8 cellular contexts compared by ENCODE assay signal in the genomic region with DNA sequence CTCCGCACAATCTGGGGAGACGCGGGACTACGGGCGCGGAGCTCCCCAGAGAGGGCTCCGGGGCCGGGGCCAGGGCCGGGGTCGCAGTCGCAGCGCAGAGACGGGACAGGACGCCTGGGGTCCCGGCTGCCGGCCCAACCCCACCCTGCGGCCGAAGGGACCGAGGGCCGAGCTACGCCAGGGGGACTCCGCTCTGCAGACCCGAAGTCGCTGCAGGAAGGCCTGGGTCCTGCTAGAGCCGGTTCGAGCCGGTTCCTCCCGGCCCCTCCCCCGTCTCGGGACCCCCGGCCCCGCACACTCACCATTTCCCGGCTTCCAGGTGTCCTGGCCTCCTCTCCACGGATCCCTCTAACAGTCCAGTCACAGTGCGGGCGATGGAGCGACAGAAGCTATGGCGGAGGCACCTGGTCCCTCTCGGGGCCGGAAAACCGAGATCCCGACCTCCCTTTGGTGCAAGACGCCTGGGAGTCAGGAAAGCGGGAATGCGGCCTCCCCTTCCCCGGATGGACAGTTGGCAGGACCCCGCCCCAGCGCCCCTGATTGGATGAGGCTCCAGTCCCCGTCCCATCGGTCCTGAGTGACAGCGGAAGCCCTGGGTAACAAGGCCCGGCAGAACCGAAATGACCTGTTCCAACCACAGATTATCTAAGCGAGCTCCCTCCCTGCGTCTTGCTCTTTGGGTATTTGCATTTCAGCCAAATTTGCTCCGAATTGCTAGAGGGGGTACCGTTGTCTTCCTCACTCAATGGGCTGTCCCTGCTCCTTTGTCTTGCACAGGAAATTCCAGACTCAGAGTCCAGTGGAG. TPM values are rescaled to one million over a fixed set of nuclear protein-coding genes. Genes with fewer than 3 reads are reported as not detected.
A peak's percentile ranks its signal among the peaks of the same experiment; 100 is the strongest.
DNase-seq lines count a peak whose midpoint lies in the region; ATAC-seq and TF ChIP-seq lines count a peak whose summit lies in the region.

A gene (minus strand): TSS at position 481 of the 805 bp plus-strand sequence. CDS start 176 bp downstream, at position 305.

- H3K4me3 ChIP-seq in effector memory CD4-positive, alpha-beta T cell (ENCODE audit: insufficient read depth, low read depth, low read length, poor library complexity, severe bottlenecking): peak within 1 kb of the TSS; percentile 72
- H3K4me3 ChIP-seq in right lobe of liver: peak within 1 kb of the TSS; percentile 59 to 73 (median 70)

- H3K27ac ChIP-seq in effector memory CD4-positive, alpha-beta T cell (ENCODE audit: insufficient read depth, low read length, poor library complexity, severe bottlenecking): peak within 1 kb of the TSS; percentile 3
- H3K27ac ChIP-seq in right lobe of liver: peak within 1 kb of the TSS; percentile 6 to 50 (median 48)

- no peaks in the 10 kb centered on the region for H3K4me1 ChIP-seq in effector memory CD4-positive, alpha-beta T cell (ENCODE audit: control insufficient read depth, insufficient read depth, low read length, poor library complexity, severe bottlenecking)
- H3K4me1 ChIP-seq in right lobe of liver: no peaks in the 10 kb centered on the region

- H3K9me3 ChIP-seq in effector memory CD4-positive, alpha-beta T cell (ENCODE audit: control insufficient read depth, low read length): no peaks in the 10 kb centered on the region
- no peaks in the 10 kb centered on the region for H3K9me3 ChIP-seq in right lobe of liver

- ATAC-seq in GM21825 (IDR thresholded peaks at IDR 0.05; ENCODE audit: unreplicated experiment): peak; percentile 60
- peak; percentile 98 to 99 (median 98) for ATAC-seq in right lobe of liver
- ATAC-seq in HG03159 (IDR thresholded peaks at IDR 0.05; ENCODE audit: unreplicated experiment): no peak

- TF ChIP-seq POLR2A in right lobe of liver (IDR thresholded peaks at IDR 0.05): no peak

- intact Hi-C loops in right lobe of liver (cut with DNase I): no loop called here

- no peaks in the 10 kb centered on the region for H3K27me3 ChIP-seq in effector memory CD4-positive, alpha-beta T cell (replicated peaks; ENCODE audit: control insufficient read depth, insufficient read depth, low read length, poor library complexity, severe bottlenecking)
- no peaks in the 10 kb centered on the region for H3K27me3 ChIP-seq in right lobe of liver

- TF ChIP-seq CTCF in right lobe of liver (IDR thresholded peaks at IDR 0.05): no peak

- DNase-seq in ELF-1 (ENCODE audit: low read depth, low spot score): peak; percentile 95
- peak; percentile 43 for DNase-seq in NCI-H1694 (lab: John Stamatoyannopoulos, UW)
- peak; percentile 78 for DNase-seq in UCSD-AML1 (lab: John Stamatoyannopoulos, UW; ENCODE audit: unreplicated experiment)
- DNase-seq in effector memory CD4-positive, alpha-beta T cell: no peak
- DNase-seq in right lobe of liver: peak; percentile 81 to 90 (median 89)
- peak; percentile 25 for DNase-seq in stimulated activated CD4-positive, alpha-beta T cell treated with anti-CD3 and anti-CD28 coated beads, Interleukin-4, amount 100 ng/mL, for 1 hour

- H3K36me3 ChIP-seq in effector memory CD4-positive, alpha-beta T cell (ENCODE audit: control insufficient read depth, insufficient read depth, low read length): no peaks in the 10 kb centered on the region
- peaks cover 0 to 3% (median 0%) of the 10 kb centered on the region in 4 donors for H3K36me3 ChIP-seq in right lobe of liver

- WGBS in right lobe of liver (ENCODE audit: insufficient coverage, low coverage, low lambda C conversion rate, missing lambda C conversion rate): 1% methylated on average over 17 of the region's 57 CpGs

RNA-seq across cellular contexts. Expression of the gene that starts here (rescaled TPM):
- total RNA-seq in right lobe of liver: 1 to 10 TPM in 4 of 6 experiments, under 1 TPM in 2; 0.57 to 1.8 (median 1.4) TPM

Comparison
In these comparisons a context has a peak if more than half of its experiments do, and no peak if none do; other contexts are left out.
1. DNase-seq: peak in ELF-1 (single experiment), NCI-H1694 (single experiment), UCSD-AML1 (single experiment), right lobe of liver (3 of 3) and stimulated activated CD4-positive, alpha-beta T cell treated with anti-CD3 and anti-CD28 coated beads, Interleukin-4, amount 100 ng/mL, for 1 hour (single experiment); none in effector memory CD4-positive, alpha-beta T cell (0 of 3).